In genomic region chr3:31369637-31370036, GRCh38 we compare ENCODE assay signal across 1 cellular context.
TF ChIP-seq lines count a peak whose summit lies in the region.

No MANE protein-coding gene starts in this region.

TF ChIP-seq in HepG2, 621 proteins besides CTCF, POLR2A, EP300 and RAD21 (continued from another document):
- TF ChIP-seq MAFF (IDR thresholded peaks at IDR 0.05; ENCODE audit: low read depth, low read length) (peak; percentile 56; the same call in 1 of the 2 replicates), ZSCAN29 (CRISPR knock-in tag; conservative IDR thresholded peaks at IDR 0.05) (no peak), ZNF879 (CRISPR knock-in tag; IDR thresholded peaks at IDR 0.05) (no peak), ZNF432 (CRISPR knock-in tag; IDR thresholded peaks at IDR 0.05; ENCODE audit: borderline replicate concordance) (no peak)
